ENCODE assay signal across 1 cellular context in genomic region chr16:50229149-50229726, GRCh38.
TF ChIP-seq lines count a peak whose summit lies in the region.

No MANE protein-coding gene starts in this region.

TF ChIP-seq in K562, 482 proteins besides CTCF, POLR2A, EP300 and RAD21 (continued from another document and continues in another):
- TF ChIP-seq, protein P1, sequence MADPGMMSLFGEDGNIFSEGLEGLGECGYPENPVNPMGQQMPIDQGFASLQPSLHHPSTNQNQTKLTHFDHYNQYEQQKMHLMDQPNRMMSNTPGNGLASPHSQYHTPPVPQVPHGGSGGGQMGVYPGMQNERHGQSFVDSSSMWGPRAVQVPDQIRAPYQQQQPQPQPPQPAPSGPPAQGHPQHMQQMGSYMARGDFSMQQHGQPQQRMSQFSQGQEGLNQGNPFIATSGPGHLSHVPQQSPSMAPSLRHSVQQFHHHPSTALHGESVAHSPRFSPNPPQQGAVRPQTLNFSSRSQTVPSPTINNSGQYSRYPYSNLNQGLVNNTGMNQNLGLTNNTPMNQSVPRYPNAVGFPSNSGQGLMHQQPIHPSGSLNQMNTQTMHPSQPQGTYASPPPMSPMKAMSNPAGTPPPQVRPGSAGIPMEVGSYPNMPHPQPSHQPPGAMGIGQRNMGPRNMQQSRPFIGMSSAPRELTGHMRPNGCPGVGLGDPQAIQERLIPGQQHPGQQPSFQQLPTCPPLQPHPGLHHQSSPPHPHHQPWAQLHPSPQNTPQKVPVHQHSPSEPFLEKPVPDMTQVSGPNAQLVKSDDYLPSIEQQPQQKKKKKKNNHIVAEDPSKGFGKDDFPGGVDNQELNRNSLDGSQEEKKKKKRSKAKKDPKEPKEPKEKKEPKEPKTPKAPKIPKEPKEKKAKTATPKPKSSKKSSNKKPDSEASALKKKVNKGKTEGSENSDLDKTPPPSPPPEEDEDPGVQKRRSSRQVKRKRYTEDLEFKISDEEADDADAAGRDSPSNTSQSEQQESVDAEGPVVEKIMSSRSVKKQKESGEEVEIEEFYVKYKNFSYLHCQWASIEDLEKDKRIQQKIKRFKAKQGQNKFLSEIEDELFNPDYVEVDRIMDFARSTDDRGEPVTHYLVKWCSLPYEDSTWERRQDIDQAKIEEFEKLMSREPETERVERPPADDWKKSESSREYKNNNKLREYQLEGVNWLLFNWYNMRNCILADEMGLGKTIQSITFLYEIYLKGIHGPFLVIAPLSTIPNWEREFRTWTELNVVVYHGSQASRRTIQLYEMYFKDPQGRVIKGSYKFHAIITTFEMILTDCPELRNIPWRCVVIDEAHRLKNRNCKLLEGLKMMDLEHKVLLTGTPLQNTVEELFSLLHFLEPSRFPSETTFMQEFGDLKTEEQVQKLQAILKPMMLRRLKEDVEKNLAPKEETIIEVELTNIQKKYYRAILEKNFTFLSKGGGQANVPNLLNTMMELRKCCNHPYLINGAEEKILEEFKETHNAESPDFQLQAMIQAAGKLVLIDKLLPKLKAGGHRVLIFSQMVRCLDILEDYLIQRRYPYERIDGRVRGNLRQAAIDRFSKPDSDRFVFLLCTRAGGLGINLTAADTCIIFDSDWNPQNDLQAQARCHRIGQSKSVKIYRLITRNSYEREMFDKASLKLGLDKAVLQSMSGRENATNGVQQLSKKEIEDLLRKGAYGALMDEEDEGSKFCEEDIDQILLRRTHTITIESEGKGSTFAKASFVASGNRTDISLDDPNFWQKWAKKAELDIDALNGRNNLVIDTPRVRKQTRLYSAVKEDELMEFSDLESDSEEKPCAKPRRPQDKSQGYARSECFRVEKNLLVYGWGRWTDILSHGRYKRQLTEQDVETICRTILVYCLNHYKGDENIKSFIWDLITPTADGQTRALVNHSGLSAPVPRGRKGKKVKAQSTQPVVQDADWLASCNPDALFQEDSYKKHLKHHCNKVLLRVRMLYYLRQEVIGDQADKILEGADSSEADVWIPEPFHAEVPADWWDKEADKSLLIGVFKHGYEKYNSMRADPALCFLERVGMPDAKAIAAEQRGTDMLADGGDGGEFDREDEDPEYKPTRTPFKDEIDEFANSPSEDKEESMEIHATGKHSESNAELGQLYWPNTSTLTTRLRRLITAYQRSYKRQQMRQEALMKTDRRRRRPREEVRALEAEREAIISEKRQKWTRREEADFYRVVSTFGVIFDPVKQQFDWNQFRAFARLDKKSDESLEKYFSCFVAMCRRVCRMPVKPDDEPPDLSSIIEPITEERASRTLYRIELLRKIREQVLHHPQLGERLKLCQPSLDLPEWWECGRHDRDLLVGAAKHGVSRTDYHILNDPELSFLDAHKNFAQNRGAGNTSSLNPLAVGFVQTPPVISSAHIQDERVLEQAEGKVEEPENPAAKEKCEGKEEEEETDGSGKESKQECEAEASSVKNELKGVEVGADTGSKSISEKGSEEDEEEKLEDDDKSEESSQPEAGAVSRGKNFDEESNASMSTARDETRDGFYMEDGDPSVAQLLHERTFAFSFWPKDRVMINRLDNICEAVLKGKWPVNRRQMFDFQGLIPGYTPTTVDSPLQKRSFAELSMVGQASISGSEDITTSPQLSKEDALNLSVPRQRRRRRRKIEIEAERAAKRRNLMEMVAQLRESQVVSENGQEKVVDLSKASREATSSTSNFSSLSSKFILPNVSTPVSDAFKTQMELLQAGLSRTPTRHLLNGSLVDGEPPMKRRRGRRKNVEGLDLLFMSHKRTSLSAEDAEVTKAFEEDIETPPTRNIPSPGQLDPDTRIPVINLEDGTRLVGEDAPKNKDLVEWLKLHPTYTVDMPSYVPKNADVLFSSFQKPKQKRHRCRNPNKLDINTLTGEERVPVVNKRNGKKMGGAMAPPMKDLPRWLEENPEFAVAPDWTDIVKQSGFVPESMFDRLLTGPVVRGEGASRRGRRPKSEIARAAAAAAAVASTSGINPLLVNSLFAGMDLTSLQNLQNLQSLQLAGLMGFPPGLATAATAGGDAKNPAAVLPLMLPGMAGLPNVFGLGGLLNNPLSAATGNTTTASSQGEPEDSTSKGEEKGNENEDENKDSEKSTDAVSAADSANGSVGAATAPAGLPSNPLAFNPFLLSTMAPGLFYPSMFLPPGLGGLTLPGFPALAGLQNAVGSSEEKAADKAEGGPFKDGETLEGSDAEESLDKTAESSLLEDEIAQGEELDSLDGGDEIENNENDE (IDR thresholded peaks at IDR 0.05; ENCODE audit: low read depth, low read length), result no peak
- TF ChIP-seq ZBTB7A (IDR thresholded peaks at IDR 0.05; ENCODE audit: borderline replicate concordance, control insufficient read depth, low read depth, low read length) (0 out of 2 replicates have a peak, but pooled peaks have one; percentile 24), SMARCC2 (IDR thresholded peaks at IDR 0.05; ENCODE audit: low read depth) (0 out of 2 replicates have a peak, but pooled peaks have one; percentile 52), MEIS2 (IDR thresholded peaks at IDR 0.05; ENCODE audit: partially characterized antibody) (peak; percentile 61), AFF1 (IDR thresholded peaks at IDR 0.05; ENCODE audit: low read depth in 1 of 2, partially characterized antibody in 2 of 2) (peak in 1 of 2 experiments; percentile 72), NR2F6 (CRISPR knock-in tag; IDR thresholded peaks at IDR 0.05) (no peak), ZNF318 (IDR thresholded peaks at IDR 0.05; ENCODE audit: borderline replicate concordance in 1 of 2, low read depth in 1 of 2) (0 out of 4 replicates have a peak, but pooled peaks of 1 of the 2 experiments have one; percentile 9), HLTF (IDR thresholded peaks at IDR 0.05) (no peak; the same call in 1 of the 2 replicates), FOXK2 (conservative IDR thresholded peaks at IDR 0.05 in 1 of 2, IDR thresholded peaks at IDR 0.05 in 1 of 2; ENCODE audit: low read depth in 2 of 2) (peak in 1 of 2 experiments; percentile 29; a peak in 1 of 4 replicates), DMBX1 (CRISPR knock-in tag; IDR thresholded peaks at IDR 0.05; ENCODE audit: borderline replicate concordance) (no peak; the same call in 1 of the 2 replicates), HDAC1 (IDR thresholded peaks at IDR 0.05) (0 out of 4 replicates have a peak, but pooled peaks of 1 of the 2 experiments have one; percentile 16), SMAD4 (CRISPR knock-in tag; conservative IDR thresholded peaks at IDR 0.05) (peak; percentile 20; the same call in 1 of the 2 replicates), BRD9 (IDR thresholded peaks at IDR 0.05; ENCODE audit: low read depth, partially characterized antibody) (peak; percentile 77), ATF7 (IDR thresholded peaks at IDR 0.05) (peak; percentile 85), NRF1 (conservative IDR thresholded peaks at IDR 0.05 in 1 of 2, IDR thresholded peaks at IDR 0.05 in 1 of 2) (peak; percentile 93 to 94)
- TF ChIP-seq, protein P2, sequence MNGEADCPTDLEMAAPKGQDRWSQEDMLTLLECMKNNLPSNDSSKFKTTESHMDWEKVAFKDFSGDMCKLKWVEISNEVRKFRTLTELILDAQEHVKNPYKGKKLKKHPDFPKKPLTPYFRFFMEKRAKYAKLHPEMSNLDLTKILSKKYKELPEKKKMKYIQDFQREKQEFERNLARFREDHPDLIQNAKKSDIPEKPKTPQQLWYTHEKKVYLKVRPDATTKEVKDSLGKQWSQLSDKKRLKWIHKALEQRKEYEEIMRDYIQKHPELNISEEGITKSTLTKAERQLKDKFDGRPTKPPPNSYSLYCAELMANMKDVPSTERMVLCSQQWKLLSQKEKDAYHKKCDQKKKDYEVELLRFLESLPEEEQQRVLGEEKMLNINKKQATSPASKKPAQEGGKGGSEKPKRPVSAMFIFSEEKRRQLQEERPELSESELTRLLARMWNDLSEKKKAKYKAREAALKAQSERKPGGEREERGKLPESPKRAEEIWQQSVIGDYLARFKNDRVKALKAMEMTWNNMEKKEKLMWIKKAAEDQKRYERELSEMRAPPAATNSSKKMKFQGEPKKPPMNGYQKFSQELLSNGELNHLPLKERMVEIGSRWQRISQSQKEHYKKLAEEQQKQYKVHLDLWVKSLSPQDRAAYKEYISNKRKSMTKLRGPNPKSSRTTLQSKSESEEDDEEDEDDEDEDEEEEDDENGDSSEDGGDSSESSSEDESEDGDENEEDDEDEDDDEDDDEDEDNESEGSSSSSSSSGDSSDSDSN (IDR thresholded peaks at IDR 0.05; ENCODE audit: borderline replicate concordance in 1 of 2, low read depth in 2 of 2, low read length in 2 of 2), result no peak
